In the genomic region with DNA sequence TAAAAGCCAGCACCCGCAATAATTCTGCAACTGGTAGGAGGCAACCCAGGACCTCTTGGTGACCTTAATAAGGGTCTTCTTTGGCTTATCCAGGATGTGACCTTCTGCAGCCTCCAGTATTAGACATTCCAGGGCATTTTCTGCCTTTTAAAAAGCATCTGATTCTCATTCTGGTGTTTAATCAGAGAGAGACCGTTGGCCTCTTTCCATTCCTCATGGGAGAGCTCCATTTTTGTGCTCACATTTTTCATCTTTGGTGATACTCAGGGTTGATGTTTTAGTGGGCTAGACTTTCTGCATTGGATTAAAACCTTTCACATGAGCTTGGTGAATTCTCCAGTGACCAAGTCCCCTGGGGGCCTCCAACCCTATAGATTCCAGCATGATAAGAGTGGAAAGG, we compare ENCODE assay signal across 16 cellular contexts.
"Had no signal": no experiment of that assay in that cellular context is flagged by ENCODE, and none has a peak within 500 bp of the region (broad histone marks: within the 10 kb centered on the region; RNA-seq: fewer than 3 reads in every experiment).

No MANE protein-coding gene starts in this region.

- H3K4me3 Mint-ChIP-seq: naive thymus-derived CD8-positive, alpha-beta T cell; neural crest cell had no signal

- H3K9me3 ChIP-seq: colonic mucosa, heart left ventricle, ovary, thyroid gland, upper lobe of left lung, uterus had no signal

- H3K9me3 Mint-ChIP-seq: naive thymus-derived CD8-positive, alpha-beta T cell; neural crest cell had no signal

- DNase-seq: effector CD4-positive, alpha-beta T cell; heart left ventricle; hypothalamus; islet precursor cell; mammary epithelial cell; naive thymus-derived CD8-positive, alpha-beta T cell; ovary; right cardiac atrium; stimulated activated CD4-positive, alpha-beta T cell treated with anti-CD3 and anti-CD28 coated beads, Interleukin-12 subunit alpha, Interleukin-12 subunit beta, amount 100 ng/mL, for 4 hours; stimulated activated naive CD4-positive, alpha-beta T cell treated with Interleukin-2 at 50 U/mL for 16 hours; thyroid gland; upper lobe of left lung; uterus had no signal

- ATAC-seq: heart left ventricle; left lobe of liver; naive thymus-derived CD8-positive, alpha-beta T cell; right cardiac atrium had no signal

- H3K4me3 ChIP-seq: colonic mucosa, heart left ventricle, ovary, thyroid gland, upper lobe of left lung, uterus had no signal

- H3K36me3 ChIP-seq: colonic mucosa, ovary, thyroid gland, uterus had no signal

- H3K27ac ChIP-seq: colonic mucosa, heart left ventricle, ovary, thyroid gland, upper lobe of left lung, uterus had no signal

- H3K27me3 ChIP-seq: colonic mucosa, heart left ventricle, ovary, thyroid gland, upper lobe of left lung, uterus had no signal

- H3K4me1 ChIP-seq: colonic mucosa, thyroid gland, uterus had no signal
